In genomic region chrX:129787336-129788055, GRCh38 we compare ENCODE assay signal across 25 cellular contexts. TPM values are rescaled to one million over a fixed set of nuclear protein-coding genes. Genes with fewer than 3 reads are reported as not detected.
DNase-seq lines count a peak whose midpoint lies in the region; ATAC-seq and TF ChIP-seq lines count a peak whose summit lies in the region.
"Had no signal": no experiment of that assay in that cellular context is flagged by ENCODE, and none has a peak within 500 bp of the region (broad histone marks: within the 10 kb centered on the region; RNA-seq: fewer than 3 reads in every experiment).

No MANE protein-coding gene starts in this region.

- WGBS in thymus, result 94% methylated on average over 11 of the region's 11 CpGs

- no peak for TF ChIP-seq CTCF in Calu3 (IDR thresholded peaks at IDR 0.05; ENCODE audit: unreplicated experiment)

- no peaks in the 10 kb centered on the region for H3K27me3 ChIP-seq in thymus (ENCODE audit: control insufficient read depth, insufficient read depth)
- H3K27me3 ChIP-seq: colonic mucosa, foreskin keratinocyte, right lobe of liver had no signal

- ATAC-seq in activated naive CD4-positive, alpha-beta T cell treated with anti-CD3 and anti-CD28 coated beads, Interleukin-2, amount 50 U/mL, for 72 hours, result no peak
- no peak for ATAC-seq in T-helper 17 cell
- ATAC-seq in effector memory CD8-positive, alpha-beta T cell (replicated peaks), result peak; percentile 41
- no peak for ATAC-seq in GM21515 (IDR thresholded peaks at IDR 0.05; ENCODE audit: unreplicated experiment)
- no peak for ATAC-seq in GM18870 (IDR thresholded peaks at IDR 0.05; ENCODE audit: unreplicated experiment)
- ATAC-seq: foreskin keratinocyte, left colon, right lobe of liver had no signal

- peaks cover 42% of the 10 kb centered on the region for H3K4me1 Mint-ChIP-seq in activated naive CD4-positive, alpha-beta T cell treated with anti-CD3 and anti-CD28 coated beads for 36 hours (ENCODE audit: low read depth)
- peaks cover 28% of the 10 kb centered on the region for H3K4me1 Mint-ChIP-seq in T-helper 17 cell
- H3K4me1 Mint-ChIP-seq in effector memory CD8-positive, alpha-beta T cell (ENCODE audit: low read depth in 2 of 2), result peaks cover 35 to 41% of the 10 kb centered on the region in 2 donors
- H3K4me1 Mint-ChIP-seq in Calu3 (ENCODE audit: low read depth, unreplicated experiment), result no peaks in the 10 kb centered on the region

- peaks cover 64% of the 10 kb centered on the region for H3K36me3 ChIP-seq in thymus (ENCODE audit: control insufficient read depth, insufficient read depth)
- H3K36me3 ChIP-seq: colonic mucosa, right lobe of liver had no signal

- no TSS peak for BruUV-seq in Calu3 (replicated peaks; lab: Mats Ljungman, UMichigan)

- CTCF ChIA-PET in activated naive CD4-positive, alpha-beta T cell treated with anti-CD3 and anti-CD28 coated beads for 36 hours (lab: Charles Lee), result interaction anchor here (0.6 to 1.0 kb wide), 6 partner anchors 21 to 333 kb away, joined by 3 to 4 read pairs (median 3); no protein-coding TSS in a partner anchor
- CTCF ChIA-PET in Calu3 (lab: Charles Lee), result no interaction called here

- H3K9me3 Mint-ChIP-seq in activated naive CD4-positive, alpha-beta T cell treated with anti-CD3 and anti-CD28 coated beads for 36 hours, result no peaks in the 10 kb centered on the region
- no peaks in the 10 kb centered on the region for H3K9me3 Mint-ChIP-seq in activated naive CD4-positive, alpha-beta T cell treated with anti-CD3 and anti-CD28 coated beads, Interleukin-2, amount 50 U/mL, for 72 hours
- no peaks in the 10 kb centered on the region for H3K9me3 Mint-ChIP-seq in effector memory CD8-positive, alpha-beta T cell
- no peaks in the 10 kb centered on the region for H3K9me3 Mint-ChIP-seq in Calu3 (ENCODE audit: low read depth, unreplicated experiment)

- intact Hi-C loops in activated naive CD4-positive, alpha-beta T cell treated with anti-CD3 and anti-CD28 coated beads for 36 hours (cut with micrococcal nuclease), result no loop called here
- intact Hi-C loops in Calu3 (cut with micrococcal nuclease; ENCODE audit: unreplicated experiment), result no loop called here

- no peak overlapping the region for H3K4me3 ChIP-seq in thymus (ENCODE audit: low read length)
- H3K4me3 ChIP-seq: colonic mucosa, right lobe of liver had no signal

- peaks cover 50% of the 10 kb centered on the region for H3K36me3 Mint-ChIP-seq in activated naive CD4-positive, alpha-beta T cell treated with anti-CD3 and anti-CD28 coated beads for 36 hours (ENCODE audit: low read depth)
- H3K36me3 Mint-ChIP-seq in activated naive CD4-positive, alpha-beta T cell treated with anti-CD3 and anti-CD28 coated beads, Interleukin-2, amount 50 U/mL, for 72 hours, result peaks cover 12 to 27% of the 10 kb centered on the region in 2 donors
- H3K36me3 Mint-ChIP-seq in T-helper 17 cell (ENCODE audit: low read depth), result peaks cover 5% of the 10 kb centered on the region
- peaks cover 90% of the 10 kb centered on the region for H3K36me3 Mint-ChIP-seq in effector memory CD8-positive, alpha-beta T cell (ENCODE audit: insufficient read depth)
- no peaks in the 10 kb centered on the region for H3K36me3 Mint-ChIP-seq in Calu3 (ENCODE audit: insufficient read depth, unreplicated experiment)

- peak overlapping the region; percentile 76 for H3K27ac Mint-ChIP-seq in activated naive CD4-positive, alpha-beta T cell treated with anti-CD3 and anti-CD28 coated beads for 36 hours
- H3K27ac Mint-ChIP-seq in activated naive CD4-positive, alpha-beta T cell treated with anti-CD3 and anti-CD28 coated beads, Interleukin-2, amount 50 U/mL, for 72 hours, result peak overlapping the region in 1 of 2 donors; percentile 81
- H3K27ac Mint-ChIP-seq in T-helper 17 cell (peak overlapping the region; percentile 54), Calu3 (ENCODE audit: unreplicated experiment) (no peak overlapping the region)
- H3K27ac Mint-ChIP-seq in effector memory CD8-positive, alpha-beta T cell, result peak overlapping the region; percentile 90 to 95

- H3K9me3 ChIP-seq in T-helper 17 cell (ENCODE audit: control insufficient read depth, low read length, poor library complexity, severe bottlenecking), result no peaks in the 10 kb centered on the region
- no peaks in the 10 kb centered on the region for H3K9me3 ChIP-seq in thymus (ENCODE audit: control insufficient read depth)
- H3K9me3 ChIP-seq: colonic mucosa, right lobe of liver had no signal

- no peak for DNase-seq in activated naive CD4-positive, alpha-beta T cell treated with anti-CD3 and anti-CD28 coated beads for 36 hours
- no peak for DNase-seq in activated naive CD4-positive, alpha-beta T cell treated with anti-CD3 and anti-CD28 coated beads, Interleukin-2, amount 50 U/mL, for 72 hours (ENCODE audit: low spot score in 2 of 2)
- DNase-seq in T-helper 17 cell (no peak), Calu3 (no peak)
- peak in 1 of 3 experiments; percentile 17 for DNase-seq in effector memory CD8-positive, alpha-beta T cell
- DNase-seq: activated CD4-positive, alpha-beta T cell treated with anti-CD3 and anti-CD28 coated beads, Interleukin-2, amount 50 U/mL, for 1 hour; activated effector memory CD4-positive, alpha-beta T cell treated with anti-CD3 and anti-CD28 coated beads, Interleukin-2, amount 50 U/mL, for 16 hours; colonic mucosa; foreskin keratinocyte; IMR-90; MV-4-11; NCI-H1930; NCI-H510A; occipital lobe; OCI-M1; right lobe of liver; SIG-M5; substantia nigra had no signal

- peaks cover 8% of the 10 kb centered on the region for H3K4me1 ChIP-seq in thymus (ENCODE audit: control insufficient read depth, insufficient read depth, low read length)
- H3K4me1 ChIP-seq: colonic mucosa, foreskin keratinocyte, right lobe of liver had no signal

- H3K27me3 Mint-ChIP-seq in activated naive CD4-positive, alpha-beta T cell treated with anti-CD3 and anti-CD28 coated beads for 36 hours (ENCODE audit: low read depth), result no peaks in the 10 kb centered on the region
- H3K27me3 Mint-ChIP-seq in T-helper 17 cell (no peaks in the 10 kb centered on the region), Calu3 (ENCODE audit: unreplicated experiment) (peaks cover 14% of the 10 kb centered on the region)
- H3K27me3 Mint-ChIP-seq in effector memory CD8-positive, alpha-beta T cell, result no peaks in the 10 kb centered on the region

- H3K27ac ChIP-seq in thymus (ENCODE audit: low read depth), result peak overlapping the region; percentile 18
- H3K27ac ChIP-seq: colonic mucosa, foreskin keratinocyte, right lobe of liver had no signal

- no peak overlapping the region for H3K4me3 Mint-ChIP-seq in activated naive CD4-positive, alpha-beta T cell treated with anti-CD3 and anti-CD28 coated beads for 36 hours
- H3K4me3 Mint-ChIP-seq in T-helper 17 cell (peak overlapping the region; percentile 52), Calu3 (ENCODE audit: low read depth, unreplicated experiment) (no peak overlapping the region)
- peak overlapping the region; percentile 72 to 95 for H3K4me3 Mint-ChIP-seq in effector memory CD8-positive, alpha-beta T cell

RNA-seq across cellular contexts. Expression of gene SASH3, which starts 7.7 kb away (rescaled TPM):
- 10 to 100 TPM; 90.3 to 98.7 TPM for total RNA-seq in activated naive CD4-positive, alpha-beta T cell treated with anti-CD3 and anti-CD28 coated beads for 36 hours
- total RNA-seq in activated naive CD4-positive, alpha-beta T cell treated with anti-CD3 and anti-CD28 coated beads, Interleukin-2, amount 50 U/mL, for 72 hours, result 100 to 1,000 TPM in 1 of 2 donors, 10 to 100 TPM in 1; 82.7 to 114 TPM
- total RNA-seq in T-helper 17 cell (100 to 1,000 TPM; 114 to 116 TPM), Calu3 (2022) (not detected in 2 replicates)
- 58.2 TPM for polyA plus RNA-seq in thymus
- total RNA-seq: endothelial cell of umbilical vein, foreskin keratinocyte, H4, IMR-90 had no signal
- polyA plus RNA-seq: AG04450, endothelial cell of umbilical vein, foreskin keratinocyte, IMR-90 had no signal

RNA-seq across cellular contexts. Expression of gene XPNPEP2, which starts 48.7 kb away (rescaled TPM):
- total RNA-seq in activated naive CD4-positive, alpha-beta T cell treated with anti-CD3 and anti-CD28 coated beads for 36 hours, result under 1 TPM; 0.21 to 0.27 TPM
- total RNA-seq in activated naive CD4-positive, alpha-beta T cell treated with anti-CD3 and anti-CD28 coated beads, Interleukin-2, amount 50 U/mL, for 72 hours, result under 1 TPM in 1 of 2 donors, not detected in 1; 0.21 TPM
- total RNA-seq in T-helper 17 cell (under 1 TPM; 0.25 to 0.83 TPM), Calu3 (2022) (not detected in 2 replicates)
- 0.62 TPM for polyA plus RNA-seq in thymus
- total RNA-seq: endothelial cell of umbilical vein, foreskin keratinocyte had no signal
- polyA plus RNA-seq: foreskin keratinocyte had no signal

RNA-seq across cellular contexts. Expression of gene ZDHHC9, which starts 56.2 kb away (rescaled TPM):
- total RNA-seq in activated naive CD4-positive, alpha-beta T cell treated with anti-CD3 and anti-CD28 coated beads for 36 hours, result 1 to 10 TPM; 7.1 TPM
- total RNA-seq in activated naive CD4-positive, alpha-beta T cell treated with anti-CD3 and anti-CD28 coated beads, Interleukin-2, amount 50 U/mL, for 72 hours, result 10 to 100 TPM in 1 of 2 donors, 1 to 10 TPM in 1; 5.8 to 18.5 TPM
- 1 to 10 TPM; 5.0 to 5.5 TPM for total RNA-seq in T-helper 17 cell
- polyA plus RNA-seq in thymus, result 4.5 TPM
- total RNA-seq in Calu3 (2022), result 60.8 and 66.6 TPM in 2 replicates

Comparison
In these comparisons a context has a peak if more than half of its experiments do, and no peak if none do; other contexts are left out.
1. H3K4me3 Mint-ChIP-seq: peak in T-helper 17 cell (single experiment) and effector memory CD8-positive, alpha-beta T cell (2 of 2); none in activated naive CD4-positive, alpha-beta T cell treated with anti-CD3 and anti-CD28 coated beads for 36 hours (single experiment) and Calu3 (single experiment).
2. RNA of gene SASH3, which starts 7.7 kb away (total RNA-seq): 114 to 116 TPM in T-helper 17 cell, 82.7 to 114 TPM in activated naive CD4-positive, alpha-beta T cell treated with anti-CD3 and anti-CD28 coated beads, Interleukin-2, amount 50 U/mL, for 72 hours and 90.3 to 98.7 TPM in activated naive CD4-positive, alpha-beta T cell treated with anti-CD3 and anti-CD28 coated beads for 36 hours; not detected in Calu3; every median in the first group is over 10 times any median in the second.